Comparison of ENCODE assay signal across 2 cellular contexts in the genomic region with DNA sequence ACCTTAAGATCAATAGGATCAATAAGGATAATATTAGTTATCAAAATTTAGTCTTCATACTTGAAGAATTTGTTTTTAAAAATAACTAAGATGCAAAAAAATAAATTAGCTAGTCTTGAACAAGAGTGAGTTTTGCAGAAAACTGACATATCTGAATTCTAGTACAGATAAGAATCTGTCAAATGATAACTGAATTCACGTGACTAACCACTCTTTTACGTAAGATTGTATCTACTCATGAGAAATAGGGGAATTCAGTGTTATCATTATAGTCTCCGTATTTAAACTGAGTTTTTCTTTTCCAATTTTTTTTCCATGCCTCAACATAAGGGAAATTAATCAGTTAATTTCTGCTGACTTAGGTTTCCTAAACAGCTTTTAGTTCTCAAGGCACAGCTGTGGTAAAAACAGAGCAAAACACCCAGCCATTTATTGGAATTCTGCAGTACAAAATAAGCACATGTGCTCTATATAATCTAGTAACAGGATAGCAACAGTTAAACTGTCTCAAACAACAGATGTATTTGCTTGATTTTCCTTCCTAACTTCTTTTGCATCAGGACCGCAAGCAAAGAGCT.
A peak's percentile ranks its signal among the peaks of the same experiment; 100 is the strongest.
TF ChIP-seq lines count a peak whose summit lies in the region.

No MANE protein-coding gene starts in this region.

TF ChIP-seq in IMR-90, 13 proteins besides CTCF, POLR2A, EP300 and RAD21:
- peak; percentile 31; the same call in 1 of the 2 replicates for TF ChIP-seq MAFK (IDR thresholded peaks at IDR 0.05; ENCODE audit: low read depth, low read length)
- no peak for TF ChIP-seq RCOR1 (IDR thresholded peaks at IDR 0.05; ENCODE audit: insufficient replicate concordance, low read length)

TF ChIP-seq in K562, 482 proteins besides CTCF, POLR2A, EP300 and RAD21:
- TF ChIP-seq MEF2A (IDR thresholded peaks at IDR 0.05; ENCODE audit: control insufficient read depth, low read depth, low read length), result no peak
- TF ChIP-seq, protein P1, sequence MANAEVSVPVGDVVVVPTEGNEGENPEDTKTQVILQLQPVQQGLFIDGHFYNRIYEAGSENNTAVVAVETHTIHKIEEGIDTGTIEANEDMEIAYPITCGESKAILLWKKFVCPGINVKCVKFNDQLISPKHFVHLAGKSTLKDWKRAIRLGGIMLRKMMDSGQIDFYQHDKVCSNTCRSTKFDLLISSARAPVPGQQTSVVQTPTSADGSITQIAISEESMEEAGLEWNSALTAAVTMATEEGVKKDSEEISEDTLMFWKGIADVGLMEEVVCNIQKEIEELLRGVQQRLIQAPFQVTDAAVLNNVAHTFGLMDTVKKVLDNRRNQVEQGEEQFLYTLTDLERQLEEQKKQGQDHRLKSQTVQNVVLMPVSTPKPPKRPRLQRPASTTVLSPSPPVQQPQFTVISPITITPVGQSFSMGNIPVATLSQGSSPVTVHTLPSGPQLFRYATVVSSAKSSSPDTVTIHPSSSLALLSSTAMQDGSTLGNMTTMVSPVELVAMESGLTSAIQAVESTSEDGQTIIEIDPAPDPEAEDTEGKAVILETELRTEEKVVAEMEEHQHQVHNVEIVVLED (CRISPR knock-in tag; IDR thresholded peaks at IDR 0.05), result no peak
- no peak for TF ChIP-seq EP400 (IDR thresholded peaks at IDR 0.05)
- TF ChIP-seq, protein P2, sequence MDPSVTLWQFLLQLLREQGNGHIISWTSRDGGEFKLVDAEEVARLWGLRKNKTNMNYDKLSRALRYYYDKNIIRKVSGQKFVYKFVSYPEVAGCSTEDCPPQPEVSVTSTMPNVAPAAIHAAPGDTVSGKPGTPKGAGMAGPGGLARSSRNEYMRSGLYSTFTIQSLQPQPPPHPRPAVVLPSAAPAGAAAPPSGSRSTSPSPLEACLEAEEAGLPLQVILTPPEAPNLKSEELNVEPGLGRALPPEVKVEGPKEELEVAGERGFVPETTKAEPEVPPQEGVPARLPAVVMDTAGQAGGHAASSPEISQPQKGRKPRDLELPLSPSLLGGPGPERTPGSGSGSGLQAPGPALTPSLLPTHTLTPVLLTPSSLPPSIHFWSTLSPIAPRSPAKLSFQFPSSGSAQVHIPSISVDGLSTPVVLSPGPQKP (CRISPR knock-in tag; IDR thresholded peaks at IDR 0.05), result no peak
- TF ChIP-seq FOXJ2 (tag; IDR thresholded peaks at IDR 0.05), result 0 out of 2 replicates have a peak, but pooled peaks have one; percentile 13
- no peak for TF ChIP-seq ZNF224 (CRISPR knock-in tag; IDR thresholded peaks at IDR 0.05)
- TF ChIP-seq ZNF316 (IDR thresholded peaks at IDR 0.05), result peak; percentile 54
- TF ChIP-seq, protein P3, sequence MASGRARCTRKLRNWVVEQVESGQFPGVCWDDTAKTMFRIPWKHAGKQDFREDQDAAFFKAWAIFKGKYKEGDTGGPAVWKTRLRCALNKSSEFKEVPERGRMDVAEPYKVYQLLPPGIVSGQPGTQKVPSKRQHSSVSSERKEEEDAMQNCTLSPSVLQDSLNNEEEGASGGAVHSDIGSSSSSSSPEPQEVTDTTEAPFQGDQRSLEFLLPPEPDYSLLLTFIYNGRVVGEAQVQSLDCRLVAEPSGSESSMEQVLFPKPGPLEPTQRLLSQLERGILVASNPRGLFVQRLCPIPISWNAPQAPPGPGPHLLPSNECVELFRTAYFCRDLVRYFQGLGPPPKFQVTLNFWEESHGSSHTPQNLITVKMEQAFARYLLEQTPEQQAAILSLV (tag; IDR thresholded peaks at IDR 0.05), result no peak
- TF ChIP-seq C11orf30 (IDR thresholded peaks at IDR 0.05; ENCODE audit: low read depth), result peak; percentile 32; the same call in 1 of the 2 replicates
- TF ChIP-seq ARNT (IDR thresholded peaks at IDR 0.05), result no peak
- TF ChIP-seq MAFG (tag; conservative IDR thresholded peaks at IDR 0.05), result peak; percentile 30; the same call in 1 of the 2 replicates
